Comparison of ENCODE assay signal across 15 cellular contexts in the genomic region with DNA sequence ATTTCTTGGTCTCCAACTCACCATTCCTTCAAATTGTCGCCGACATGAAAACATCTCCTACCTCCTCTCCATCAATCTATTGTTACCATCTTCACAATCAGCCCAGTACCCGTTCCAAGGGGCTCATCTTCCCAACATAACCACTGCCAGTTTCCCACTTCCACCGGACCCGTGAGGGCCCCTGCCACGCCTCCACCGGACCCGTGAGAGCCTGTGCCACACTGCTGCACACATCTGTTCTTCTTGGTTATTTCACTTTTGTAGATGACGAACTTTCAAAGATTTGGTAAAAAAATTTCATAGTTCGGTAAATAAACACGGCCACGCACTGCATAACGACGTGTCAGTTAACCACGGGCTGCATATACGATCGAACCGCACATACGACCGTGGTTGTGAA.
A peak's percentile ranks its signal among the peaks of the same experiment; 100 is the strongest.
DNase-seq lines count a peak whose midpoint lies in the region; ATAC-seq and TF ChIP-seq lines count a peak whose summit lies in the region.
"Had no signal": no experiment of that assay in that cellular context is flagged by ENCODE, and none has a peak within 500 bp of the region (broad histone marks: within the 10 kb centered on the region; RNA-seq: fewer than 3 reads in every experiment).

No MANE protein-coding gene starts in this region.

- H3K9me3 ChIP-seq in colonic mucosa, result no peaks in the 10 kb centered on the region
- H3K9me3 ChIP-seq: A549, BE2C had no signal

- no peak overlapping the region for H3K27ac ChIP-seq in colonic mucosa
- no peak overlapping the region for H3K27ac ChIP-seq in coronary artery
- H3K27ac ChIP-seq: C4-2B, HL-60 had no signal

- no peaks in the 10 kb centered on the region for H3K27me3 ChIP-seq in colonic mucosa

- DNase-seq in HFFc6 (no peak), WTC11 (ENCODE audit: low spot score) (no peak), type B pancreatic cell (ENCODE audit: extremely low spot score, unreplicated experiment) (no peak), DMS53 treated with DMSO at 0.1 percent for 48 hours (lab: John Stamatoyannopoulos, UW; ENCODE audit: unreplicated experiment) (no peak), colonic mucosa (no peak), coronary artery (ENCODE audit: low spot score) (no peak)
- DNase-seq: BE2C; CD4-positive, alpha-beta memory T cell; GF-D8; H7; KG1 had no signal

- peak overlapping the region; percentile 54; the same call in 1 of the 2 replicates for H3K27ac Mint-ChIP-seq in HFFc6
- 0 out of 2 replicates have a peak overlapping the region, but pooled peaks have one; percentile 24 for H3K27ac Mint-ChIP-seq in WTC11
- H3K27ac Mint-ChIP-seq in nephron, result peak overlapping the region in 2 of 3 experiments; percentile 3 to 7
- peak overlapping the region; percentile 23 for H3K27ac Mint-ChIP-seq in type B pancreatic cell
- H3K27ac Mint-ChIP-seq: CD4-positive, alpha-beta memory T cell had no signal

- H3K9ac ChIP-seq in colonic mucosa (ENCODE audit: low read depth in 2 of 2, low read length in 2 of 2), result no peak overlapping the region

- CTCF ChIA-PET in WTC11 (lab: Charles Lee), result no interaction called here

- intact Hi-C loops in colonic mucosa (cut with DNase I), result no loop called here

- H3K4me3 ChIP-seq in colonic mucosa (no peak overlapping the region), coronary artery (no peak overlapping the region)
- H3K4me3 ChIP-seq: A549 had no signal

- peaks cover 11% of the 10 kb centered on the region for H3K27me3 Mint-ChIP-seq in HFFc6 (ENCODE audit: insufficient read depth)
- no peaks in the 10 kb centered on the region for H3K27me3 Mint-ChIP-seq in WTC11 (ENCODE audit: low read depth)
- no peaks in the 10 kb centered on the region for H3K27me3 Mint-ChIP-seq in nephron (ENCODE audit: low read depth)
- H3K27me3 Mint-ChIP-seq in type B pancreatic cell, result no peaks in the 10 kb centered on the region
- H3K27me3 Mint-ChIP-seq: CD4-positive, alpha-beta memory T cell had no signal

- no peak for TF ChIP-seq CTCF in HFFc6 (IDR thresholded peaks at IDR 0.05)
- TF ChIP-seq CTCF in WTC11 (IDR thresholded peaks at IDR 0.05), result no peak
- no peak for TF ChIP-seq CTCF in nephron (IDR thresholded peaks at IDR 0.05; ENCODE audit: unreplicated experiment in 3 of 3)
- TF ChIP-seq CTCF in type B pancreatic cell (conservative IDR thresholded peaks at IDR 0.05), result no peak
- no peak for TF ChIP-seq CTCF in colonic mucosa (IDR thresholded peaks at IDR 0.05)
- TF ChIP-seq CTCF in coronary artery (IDR thresholded peaks at IDR 0.05), result no peak

- H3K36me3 ChIP-seq in colonic mucosa, result no peaks in the 10 kb centered on the region
- H3K36me3 ChIP-seq: BE2C had no signal

- no peak overlapping the region for H3K4me3 Mint-ChIP-seq in HFFc6
- H3K4me3 Mint-ChIP-seq in WTC11, result no peak overlapping the region
- H3K4me3 Mint-ChIP-seq in nephron, result no peak overlapping the region
- no peak overlapping the region for H3K4me3 Mint-ChIP-seq in type B pancreatic cell
- H3K4me3 Mint-ChIP-seq: CD4-positive, alpha-beta memory T cell had no signal

- H3K36me3 Mint-ChIP-seq in HFFc6 (ENCODE audit: low read depth) (peaks cover 63% of the 10 kb centered on the region), WTC11 (peaks cover 22% of the 10 kb centered on the region), nephron (ENCODE audit: low read depth) (peaks cover 69% of the 10 kb centered on the region), type B pancreatic cell (peaks cover 40% of the 10 kb centered on the region)
- H3K36me3 Mint-ChIP-seq: CD4-positive, alpha-beta memory T cell had no signal

- POLR2A ChIA-PET in WTC11 (lab: Charles Lee), result no interaction called here

- ATAC-seq in WTC11, result no peak
- ATAC-seq: A549 had no signal

- H3K4me1 Mint-ChIP-seq in HFFc6 (ENCODE audit: low read depth) (peaks cover 27% of the 10 kb centered on the region), WTC11 (peaks cover 39% of the 10 kb centered on the region), nephron (peaks cover 17% of the 10 kb centered on the region), type B pancreatic cell (ENCODE audit: unreplicated experiment) (peaks cover 6% of the 10 kb centered on the region)
- H3K4me1 Mint-ChIP-seq: CD4-positive, alpha-beta memory T cell had no signal

- no peaks in the 10 kb centered on the region for H3K9me3 Mint-ChIP-seq in HFFc6
- H3K9me3 Mint-ChIP-seq in WTC11, result no peaks in the 10 kb centered on the region
- no peaks in the 10 kb centered on the region for H3K9me3 Mint-ChIP-seq in nephron
- H3K9me3 Mint-ChIP-seq in type B pancreatic cell, result no peaks in the 10 kb centered on the region

- H3K4me1 ChIP-seq in colonic mucosa, result peaks cover 4% of the 10 kb centered on the region
- H3K4me1 ChIP-seq: BE2C had no signal

TF ChIP-seq in WTC11, 78 proteins besides CTCF, POLR2A, EP300 and RAD21:
- no peak for TF ChIP-seq OVOL2 (CRISPR knock-in tag; IDR thresholded peaks at IDR 0.05; ENCODE audit: borderline replicate concordance)
TF ChIP-seq in WTC11: peak in this region for 0.
